In the genomic region with DNA sequence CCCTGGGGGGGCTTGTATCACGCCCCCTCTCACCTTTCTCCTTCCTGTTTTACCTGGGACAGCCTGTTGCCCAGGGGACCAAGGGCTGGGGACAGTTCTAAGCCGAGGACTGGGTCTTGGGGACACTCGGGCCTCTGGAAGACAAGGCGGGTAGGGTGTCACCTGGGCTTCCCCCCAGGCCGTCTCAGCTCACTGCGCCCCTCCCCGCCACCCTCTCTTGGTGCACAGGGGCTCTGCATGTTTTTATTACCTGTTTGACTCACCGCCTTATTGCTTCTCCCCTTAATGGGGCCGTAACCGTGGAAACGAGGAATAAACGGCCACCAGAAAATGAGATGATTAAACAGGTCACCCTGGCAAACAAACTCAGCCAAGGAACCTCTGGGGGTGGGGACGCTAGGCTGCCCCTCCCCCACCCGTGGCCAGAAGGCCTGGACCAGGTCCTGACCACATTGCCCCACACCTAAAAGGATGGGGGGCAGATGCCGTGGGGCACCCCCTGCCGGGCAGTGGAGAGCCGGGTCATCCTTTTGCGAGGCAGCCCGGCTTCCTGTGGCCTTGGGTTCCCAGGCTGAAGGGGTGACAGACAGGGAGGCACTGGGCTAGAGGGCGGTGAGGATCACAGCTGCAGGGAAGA, we compare ENCODE assay signal across 1 cellular context.
TF ChIP-seq lines count a peak whose summit lies in the region.

No MANE protein-coding gene starts in this region.

TF ChIP-seq in HepG2, 621 proteins besides CTCF, POLR2A, EP300 and RAD21 (continued from another document and continues in another):
- TF ChIP-seq, protein P1, sequence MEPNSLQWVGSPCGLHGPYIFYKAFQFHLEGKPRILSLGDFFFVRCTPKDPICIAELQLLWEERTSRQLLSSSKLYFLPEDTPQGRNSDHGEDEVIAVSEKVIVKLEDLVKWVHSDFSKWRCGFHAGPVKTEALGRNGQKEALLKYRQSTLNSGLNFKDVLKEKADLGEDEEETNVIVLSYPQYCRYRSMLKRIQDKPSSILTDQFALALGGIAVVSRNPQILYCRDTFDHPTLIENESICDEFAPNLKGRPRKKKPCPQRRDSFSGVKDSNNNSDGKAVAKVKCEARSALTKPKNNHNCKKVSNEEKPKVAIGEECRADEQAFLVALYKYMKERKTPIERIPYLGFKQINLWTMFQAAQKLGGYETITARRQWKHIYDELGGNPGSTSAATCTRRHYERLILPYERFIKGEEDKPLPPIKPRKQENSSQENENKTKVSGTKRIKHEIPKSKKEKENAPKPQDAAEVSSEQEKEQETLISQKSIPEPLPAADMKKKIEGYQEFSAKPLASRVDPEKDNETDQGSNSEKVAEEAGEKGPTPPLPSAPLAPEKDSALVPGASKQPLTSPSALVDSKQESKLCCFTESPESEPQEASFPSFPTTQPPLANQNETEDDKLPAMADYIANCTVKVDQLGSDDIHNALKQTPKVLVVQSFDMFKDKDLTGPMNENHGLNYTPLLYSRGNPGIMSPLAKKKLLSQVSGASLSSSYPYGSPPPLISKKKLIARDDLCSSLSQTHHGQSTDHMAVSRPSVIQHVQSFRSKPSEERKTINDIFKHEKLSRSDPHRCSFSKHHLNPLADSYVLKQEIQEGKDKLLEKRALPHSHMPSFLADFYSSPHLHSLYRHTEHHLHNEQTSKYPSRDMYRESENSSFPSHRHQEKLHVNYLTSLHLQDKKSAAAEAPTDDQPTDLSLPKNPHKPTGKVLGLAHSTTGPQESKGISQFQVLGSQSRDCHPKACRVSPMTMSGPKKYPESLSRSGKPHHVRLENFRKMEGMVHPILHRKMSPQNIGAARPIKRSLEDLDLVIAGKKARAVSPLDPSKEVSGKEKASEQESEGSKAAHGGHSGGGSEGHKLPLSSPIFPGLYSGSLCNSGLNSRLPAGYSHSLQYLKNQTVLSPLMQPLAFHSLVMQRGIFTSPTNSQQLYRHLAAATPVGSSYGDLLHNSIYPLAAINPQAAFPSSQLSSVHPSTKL (CRISPR knock-in tag; IDR thresholded peaks at IDR 0.05): peak; percentile 37; the same call in 1 of the 2 replicates
- TF ChIP-seq HNF4A (CRISPR knock-in tag; IDR thresholded peaks at IDR 0.05) (peak; percentile 34), CERS6 (CRISPR knock-in tag; IDR thresholded peaks at IDR 0.05) (no peak), MLX (CRISPR knock-in tag; IDR thresholded peaks at IDR 0.05) (no peak), ZNF10 (CRISPR knock-in tag; IDR thresholded peaks at IDR 0.05; ENCODE audit: borderline replicate concordance, low read depth) (no peak), FOXP1 (IDR thresholded peaks at IDR 0.05) (no peak), FOXP1 (CRISPR knock-in tag; IDR thresholded peaks at IDR 0.05) (0 out of 2 replicates have a peak, but pooled peaks have one; percentile 12), SOX6 (IDR thresholded peaks at IDR 0.05) (no peak), SOX6 (CRISPR knock-in tag; IDR thresholded peaks at IDR 0.05) (no peak; the same call in 1 of the 2 replicates), ZC3H4 (CRISPR knock-in tag; IDR thresholded peaks at IDR 0.05; ENCODE audit: borderline replicate concordance) (no peak), RCOR2 (CRISPR knock-in tag; IDR thresholded peaks at IDR 0.05) (peak; percentile 37; the same call in 1 of the 2 replicates), HNRNPUL1 (IDR thresholded peaks at IDR 0.05; ENCODE audit: low read depth, low read length) (no peak), ATF7-NPFF (CRISPR knock-in tag; IDR thresholded peaks at IDR 0.05; ENCODE audit: low read depth) (no peak), XRCC5 (optimal IDR thresholded peaks at IDR 0.05; ENCODE audit: low read length) (no peak), ZNF326 (CRISPR knock-in tag; IDR thresholded peaks at IDR 0.05; ENCODE audit: borderline replicate concordance) (no peak), ELK4 (CRISPR knock-in tag; IDR thresholded peaks at IDR 0.05; ENCODE audit: borderline replicate concordance) (no peak), RARA (CRISPR knock-in tag; IDR thresholded peaks at IDR 0.05) (peak; percentile 64), EZH2 (conservative IDR thresholded peaks at IDR 0.05; ENCODE audit: low read depth, low read length) (no peak), HOXA9 (CRISPR knock-in tag; IDR thresholded peaks at IDR 0.05; ENCODE audit: borderline replicate concordance) (no peak), ZNF407 (CRISPR knock-in tag; IDR thresholded peaks at IDR 0.05; ENCODE audit: not compliant biosample characterization) (no peak), ZNF780A (CRISPR knock-in tag; IDR thresholded peaks at IDR 0.05) (no peak), CBFB (CRISPR knock-in tag; IDR thresholded peaks at IDR 0.05) (peak; percentile 51; the same call in 1 of the 2 replicates), MIXL1 (CRISPR knock-in tag; IDR thresholded peaks at IDR 0.05) (peak; percentile 59; the same call in 1 of the 2 replicates), ZBTB8A (CRISPR knock-in tag; IDR thresholded peaks at IDR 0.05; ENCODE audit: borderline replicate concordance, low read depth) (no peak), MYNN (CRISPR knock-in tag; IDR thresholded peaks at IDR 0.05; ENCODE audit: low read depth) (no peak), KLF6 (CRISPR knock-in tag; IDR thresholded peaks at IDR 0.05) (no peak)
- TF ChIP-seq, protein P2, sequence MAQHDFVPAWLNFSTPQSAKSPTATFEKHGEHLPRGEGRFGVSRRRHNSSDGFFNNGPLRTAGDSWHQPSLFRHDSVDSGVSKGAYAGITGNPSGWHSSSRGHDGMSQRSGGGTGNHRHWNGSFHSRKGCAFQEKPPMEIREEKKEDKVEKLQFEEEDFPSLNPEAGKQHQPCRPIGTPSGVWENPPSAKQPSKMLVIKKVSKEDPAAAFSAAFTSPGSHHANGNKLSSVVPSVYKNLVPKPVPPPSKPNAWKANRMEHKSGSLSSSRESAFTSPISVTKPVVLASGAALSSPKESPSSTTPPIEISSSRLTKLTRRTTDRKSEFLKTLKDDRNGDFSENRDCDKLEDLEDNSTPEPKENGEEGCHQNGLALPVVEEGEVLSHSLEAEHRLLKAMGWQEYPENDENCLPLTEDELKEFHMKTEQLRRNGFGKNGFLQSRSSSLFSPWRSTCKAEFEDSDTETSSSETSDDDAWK (CRISPR knock-in tag; IDR thresholded peaks at IDR 0.05): no peak
- TF ChIP-seq, protein P3, sequence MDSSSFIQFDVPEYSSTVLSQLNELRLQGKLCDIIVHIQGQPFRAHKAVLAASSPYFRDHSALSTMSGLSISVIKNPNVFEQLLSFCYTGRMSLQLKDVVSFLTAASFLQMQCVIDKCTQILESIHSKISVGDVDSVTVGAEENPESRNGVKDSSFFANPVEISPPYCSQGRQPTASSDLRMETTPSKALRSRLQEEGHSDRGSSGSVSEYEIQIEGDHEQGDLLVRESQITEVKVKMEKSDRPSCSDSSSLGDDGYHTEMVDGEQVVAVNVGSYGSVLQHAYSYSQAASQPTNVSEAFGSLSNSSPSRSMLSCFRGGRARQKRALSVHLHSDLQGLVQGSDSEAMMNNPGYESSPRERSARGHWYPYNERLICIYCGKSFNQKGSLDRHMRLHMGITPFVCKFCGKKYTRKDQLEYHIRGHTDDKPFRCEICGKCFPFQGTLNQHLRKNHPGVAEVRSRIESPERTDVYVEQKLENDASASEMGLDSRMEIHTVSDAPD (CRISPR knock-in tag; IDR thresholded peaks at IDR 0.05): no peak
- TF ChIP-seq, protein P4, sequence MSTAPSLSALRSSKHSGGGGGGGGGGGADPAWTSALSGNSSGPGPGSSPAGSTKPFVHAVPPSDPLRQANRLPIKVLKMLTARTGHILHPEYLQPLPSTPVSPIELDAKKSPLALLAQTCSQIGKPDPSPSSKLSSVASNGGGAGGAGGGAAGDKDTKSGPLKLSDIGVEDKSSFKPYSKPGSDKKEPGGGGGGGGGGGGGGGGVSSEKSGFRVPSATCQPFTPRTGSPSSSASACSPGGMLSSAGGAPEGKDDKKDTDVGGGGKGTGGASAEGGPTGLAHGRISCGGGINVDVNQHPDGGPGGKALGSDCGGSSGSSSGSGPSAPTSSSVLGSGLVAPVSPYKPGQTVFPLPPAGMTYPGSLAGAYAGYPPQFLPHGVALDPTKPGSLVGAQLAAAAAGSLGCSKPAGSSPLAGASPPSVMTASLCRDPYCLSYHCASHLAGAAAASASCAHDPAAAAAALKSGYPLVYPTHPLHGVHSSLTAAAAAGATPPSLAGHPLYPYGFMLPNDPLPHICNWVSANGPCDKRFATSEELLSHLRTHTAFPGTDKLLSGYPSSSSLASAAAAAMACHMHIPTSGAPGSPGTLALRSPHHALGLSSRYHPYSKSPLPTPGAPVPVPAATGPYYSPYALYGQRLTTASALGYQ (CRISPR knock-in tag; IDR thresholded peaks at IDR 0.05): no peak
- TF ChIP-seq, protein P5, sequence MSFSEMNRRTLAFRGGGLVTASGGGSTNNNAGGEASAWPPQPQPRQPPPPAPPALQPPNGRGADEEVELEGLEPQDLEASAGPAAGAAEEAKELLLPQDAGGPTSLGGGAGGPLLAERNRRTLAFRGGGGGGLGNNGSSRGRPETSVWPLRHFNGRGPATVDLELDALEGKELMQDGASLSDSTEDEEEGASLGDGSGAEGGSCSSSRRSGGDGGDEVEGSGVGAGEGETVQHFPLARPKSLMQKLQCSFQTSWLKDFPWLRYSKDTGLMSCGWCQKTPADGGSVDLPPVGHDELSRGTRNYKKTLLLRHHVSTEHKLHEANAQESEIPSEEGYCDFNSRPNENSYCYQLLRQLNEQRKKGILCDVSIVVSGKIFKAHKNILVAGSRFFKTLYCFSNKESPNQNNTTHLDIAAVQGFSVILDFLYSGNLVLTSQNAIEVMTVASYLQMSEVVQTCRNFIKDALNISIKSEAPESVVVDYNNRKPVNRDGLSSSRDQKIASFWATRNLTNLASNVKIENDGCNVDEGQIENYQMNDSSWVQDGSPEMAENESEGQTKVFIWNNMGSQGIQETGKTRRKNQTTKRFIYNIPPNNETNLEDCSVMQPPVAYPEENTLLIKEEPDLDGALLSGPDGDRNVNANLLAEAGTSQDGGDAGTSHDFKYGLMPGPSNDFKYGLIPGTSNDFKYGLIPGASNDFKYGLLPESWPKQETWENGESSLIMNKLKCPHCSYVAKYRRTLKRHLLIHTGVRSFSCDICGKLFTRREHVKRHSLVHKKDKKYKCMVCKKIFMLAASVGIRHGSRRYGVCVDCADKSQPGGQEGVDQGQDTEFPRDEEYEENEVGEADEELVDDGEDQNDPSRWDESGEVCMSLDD (CRISPR knock-in tag; IDR thresholded peaks at IDR 0.05; ENCODE audit: borderline replicate concordance): peak; percentile 87
